ENCODE assay signal across 8 cellular contexts in the genomic region with DNA sequence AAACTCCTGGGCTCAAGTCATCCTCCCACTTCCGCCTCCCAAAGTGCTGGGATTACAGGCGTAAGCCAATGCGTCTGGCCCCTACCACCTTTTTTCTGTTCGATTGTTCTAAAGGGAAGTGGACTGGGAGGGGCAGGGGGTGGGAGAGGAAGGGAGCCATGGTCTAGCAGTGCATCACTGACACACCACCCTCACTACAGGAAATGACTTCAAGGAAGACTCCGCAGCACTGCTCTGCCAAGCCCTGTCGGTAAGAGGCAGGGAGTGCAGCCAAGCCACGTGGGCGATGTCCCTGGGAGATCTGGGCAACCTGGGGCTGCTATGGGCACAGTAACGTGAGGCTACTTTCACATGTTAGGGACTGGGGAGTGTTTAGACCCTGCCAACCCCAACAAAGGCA. TPM values are rescaled to one million over a fixed set of nuclear protein-coding genes. Genes with fewer than 3 reads are reported as not detected.
DNase-seq lines count a peak whose midpoint lies in the region; ATAC-seq and TF ChIP-seq lines count a peak whose summit lies in the region.

No MANE protein-coding gene starts in this region.

- peak in 1 of 2 donors; percentile 28 for TF ChIP-seq RAD21 in liver (IDR thresholded peaks at IDR 0.05)

- WGBS in liver = 60% methylated on average over 9 of the region's 9 CpGs

- H3K36me3 Mint-ChIP-seq in T-helper 2 cell treated with Interferon-gamma antibody and Interleukin-4, amounts not matched to agents 5 μg/mL and 100 μg/mL, for 36 hours (ENCODE audit: low read depth) = peaks cover 1% of the 10 kb centered on the region

- no peaks in the 10 kb centered on the region for H3K9me3 ChIP-seq in ascending aorta
- no peaks in the 10 kb centered on the region for H3K9me3 ChIP-seq in liver (ENCODE audit: control insufficient read depth in 4 of 4, low read length in 3 of 4)

- H3K4me1 Mint-ChIP-seq in T-helper 2 cell treated with Interferon-gamma antibody and Interleukin-4, amounts not matched to agents 5 μg/mL and 100 μg/mL, for 36 hours (ENCODE audit: low read depth) = peaks cover 9% of the 10 kb centered on the region

- peaks cover 14% of the 10 kb centered on the region for H3K27me3 Mint-ChIP-seq in T-helper 2 cell treated with Interferon-gamma antibody and Interleukin-4, amounts not matched to agents 5 μg/mL and 100 μg/mL, for 36 hours (ENCODE audit: low read depth)

- H3K36me3 ChIP-seq in ascending aorta = no peaks in the 10 kb centered on the region
- no peaks in the 10 kb centered on the region for H3K36me3 ChIP-seq in liver (ENCODE audit: control insufficient read depth in 4 of 4, insufficient read depth in 3 of 4, low read depth in 1 of 4, low read length in 3 of 4)

- ATAC-seq in HG02678 (IDR thresholded peaks at IDR 0.05; ENCODE audit: unreplicated experiment) (no peak), HG02610 (IDR thresholded peaks at IDR 0.05; ENCODE audit: unreplicated experiment) (no peak)

- no peak overlapping the region for H3K27ac Mint-ChIP-seq in T-helper 2 cell treated with Interferon-gamma antibody and Interleukin-4, amounts not matched to agents 5 μg/mL and 100 μg/mL, for 36 hours

- DNase-seq in H4 (ENCODE audit: low spot score) = peak; percentile 86
- peak; percentile 38 for DNase-seq in T-helper 2 cell treated with Interferon-gamma antibody and Interleukin-4, amounts not matched to agents 5 μg/mL and 100 μg/mL, for 36 hours (ENCODE audit: low spot score)
- DNase-seq in ascending aorta (ENCODE audit: low spot score in 2 of 2) = peak; percentile 49 to 73
- DNase-seq in stimulated activated CD8-positive, alpha-beta memory T cell treated with anti-CD3 and anti-CD28 coated beads, Interleukin-7, amount 100 ng/mL, for 48 hours (ENCODE audit: extremely low read depth in 1 of 2, low read depth in 1 of 2) = peak; percentile 16 to 47
- no peak for DNase-seq in cerebellar nuclear complex (lab: John Stamatoyannopoulos, UW)

- H3K27ac ChIP-seq in ascending aorta (no peak overlapping the region), liver (ENCODE audit: low read depth in 1 of 2, low read length in 2 of 2) (no peak overlapping the region)

- no peaks in the 10 kb centered on the region for H3K27me3 ChIP-seq in ascending aorta
- H3K27me3 ChIP-seq in liver (ENCODE audit: control insufficient read depth in 4 of 4, insufficient read depth in 4 of 4, low read length in 3 of 4) = no peaks in the 10 kb centered on the region

- no peak overlapping the region for H3K4me3 Mint-ChIP-seq in T-helper 2 cell treated with Interferon-gamma antibody and Interleukin-4, amounts not matched to agents 5 μg/mL and 100 μg/mL, for 36 hours

- intact Hi-C loops in ascending aorta (cut with DNase I) = no loop called here

- no peak overlapping the region for H3K4me3 ChIP-seq in ascending aorta
- no peak overlapping the region for H3K4me3 ChIP-seq in liver (ENCODE audit: low read depth in 1 of 3, low read length in 3 of 3)

- H3K4me1 ChIP-seq in ascending aorta = no peaks in the 10 kb centered on the region
- no peaks in the 10 kb centered on the region for H3K4me1 ChIP-seq in liver (ENCODE audit: control insufficient read depth in 4 of 4, insufficient read depth in 4 of 4, low read length in 3 of 4)

- TF ChIP-seq CTCF in ascending aorta (IDR thresholded peaks at IDR 0.05) = peak in 1 of 3 experiments; percentile 21
- peak; percentile 23 for TF ChIP-seq CTCF in liver (IDR thresholded peaks at IDR 0.05; ENCODE audit: low read depth, low read length, missing input control)

- H3K9ac ChIP-seq in liver (ENCODE audit: low read depth in 1 of 2, low read length in 2 of 2) = no peak overlapping the region

- no peaks in the 10 kb centered on the region for H3K9me3 Mint-ChIP-seq in T-helper 2 cell treated with Interferon-gamma antibody and Interleukin-4, amounts not matched to agents 5 μg/mL and 100 μg/mL, for 36 hours

TF ChIP-seq in liver, 16 proteins besides CTCF, POLR2A, EP300 and RAD21:
- TF ChIP-seq, protein P1, sequence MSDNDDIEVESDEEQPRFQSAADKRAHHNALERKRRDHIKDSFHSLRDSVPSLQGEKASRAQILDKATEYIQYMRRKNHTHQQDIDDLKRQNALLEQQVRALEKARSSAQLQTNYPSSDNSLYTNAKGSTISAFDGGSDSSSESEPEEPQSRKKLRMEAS (IDR thresholded peaks at IDR 0.05) = peak; percentile 17
- no peak for TF ChIP-seq EGR1 (IDR thresholded peaks at IDR 0.05; ENCODE audit: low read depth in 2 of 2)
- TF ChIP-seq GABPA (IDR thresholded peaks at IDR 0.05 in 1 of 2, conservative IDR thresholded peaks at IDR 0.05 in 1 of 2) = peak in 1 of 2 donors; percentile 33
- TF ChIP-seq SP1 (IDR thresholded peaks at IDR 0.05) = peak; percentile 13
- TF ChIP-seq FOXA2 (IDR thresholded peaks at IDR 0.05) = no peak

RNA-seq across cellular contexts. Expression of a gene that starts 18.0 kb away (rescaled TPM):
- total RNA-seq in H4 (2014; rRNA removed; shearing (Covaris generic)) = not detected in 2 replicates
- total RNA-seq in ascending aorta (not detected), liver (not detected)
- not detected for polyA plus RNA-seq in liver

RNA-seq across cellular contexts. Expression of a gene that starts 31.5 kb away (rescaled TPM):
- 7.7 and 9.3 TPM in 2 replicates for total RNA-seq in H4 (2014; rRNA removed; shearing (Covaris generic))
- total RNA-seq in ascending aorta = 15.5 TPM
- total RNA-seq in liver = 10 to 100 TPM; 12.0 to 15.9 TPM
- 1 to 10 TPM; 5.2 to 7.3 TPM for polyA plus RNA-seq in liver

Comparison
In these comparisons a context has a peak if more than half of its experiments do, and no peak if none do; other contexts are left out.
1. DNase-seq: peak in H4 (single experiment), T-helper 2 cell treated with Interferon-gamma antibody and Interleukin-4, amounts not matched to agents 5 μg/mL and 100 μg/mL, for 36 hours (single experiment), ascending aorta (2 of 2) and stimulated activated CD8-positive, alpha-beta memory T cell treated with anti-CD3 and anti-CD28 coated beads, Interleukin-7, amount 100 ng/mL, for 48 hours (2 of 2); none in cerebellar nuclear complex (0 of 2).